Comparison of ENCODE assay signal across 8 cellular contexts in genomic region chr2:26772064-26773001, GRCh38. TPM values are rescaled to one million over a fixed set of nuclear protein-coding genes. Genes with fewer than 3 reads are reported as not detected.
A peak's percentile ranks its signal among the peaks of the same experiment; 100 is the strongest.
DNase-seq lines count a peak whose midpoint lies in the region; ATAC-seq and TF ChIP-seq lines count a peak whose summit lies in the region.

No MANE protein-coding gene starts in this region.

- H4K20me1 ChIP-seq in DND-41 (ENCODE audit: insufficient read depth, low read length) = peaks cover 63% of the 10 kb centered on the region

- peaks cover 3% of the 10 kb centered on the region; the same call in 1 of the 2 replicates for H3K4me1 ChIP-seq in DND-41 (ENCODE audit: insufficient read depth, low read length)
- peaks cover 29 to 65% of the 10 kb centered on the region in 2 donors for H3K4me1 ChIP-seq in left lung
- peaks cover 31 to 54% of the 10 kb centered on the region in 2 donors for H3K4me1 ChIP-seq in thoracic aorta (ENCODE audit: control insufficient read depth in 1 of 2, low read depth in 2 of 2)

- DNase-seq in DND-41 = no peak
- peak; percentile 97 to 99 for DNase-seq in NCI-H524 (lab: John Stamatoyannopoulos, UW)
- peak; percentile 77 to 94 for DNase-seq in cardiac fibroblast (ENCODE audit: low read depth in 2 of 2)
- DNase-seq in left lung = peak; percentile 80 to 92
- DNase-seq in thoracic aorta (ENCODE audit: low spot score) = peak; percentile 70
- DNase-seq in NCI-H146 treated with DMSO at 0.1 percent for 48 hours (lab: John Stamatoyannopoulos, UW; ENCODE audit: unreplicated experiment) = no peak
- no peak for DNase-seq in activated CD8-positive, alpha-beta memory T cell treated with anti-CD3 and anti-CD28 coated beads, Interleukin-2, amount 50 U/mL, for 4 hours

- H3K9me3 ChIP-seq in DND-41 (ENCODE audit: insufficient read depth, low read length, severe bottlenecking) = no peaks in the 10 kb centered on the region
- H3K9me3 ChIP-seq in left lung = no peaks in the 10 kb centered on the region
- no peaks in the 10 kb centered on the region for H3K9me3 ChIP-seq in thoracic aorta

- no peak overlapping the region for H3K4me2 ChIP-seq in DND-41 (ENCODE audit: insufficient read depth, low read length)

- TF ChIP-seq CTCF in DND-41 (IDR thresholded peaks at IDR 0.05; ENCODE audit: borderline replicate concordance, extremely low read depth, low read length, poor library complexity, severe bottlenecking) (no peak), cardiac fibroblast (IDR thresholded peaks at IDR 0.05; ENCODE audit: low read depth, low read length) (no peak), left lung (IDR thresholded peaks at IDR 0.05) (no peak), thoracic aorta (IDR thresholded peaks at IDR 0.05) (no peak)

- intact Hi-C loops in left lung (cut with DNase I) = no loop called here

- peaks cover 44% of the 10 kb centered on the region for H3K36me3 ChIP-seq in DND-41 (ENCODE audit: insufficient read depth, low read length)
- peaks cover 0 to 40% of the 10 kb centered on the region in 2 donors for H3K36me3 ChIP-seq in left lung
- H3K36me3 ChIP-seq in thoracic aorta = peaks cover 18% of the 10 kb centered on the region

- H3K4me3 ChIP-seq in DND-41 (ENCODE audit: low read depth in 1 of 2, low read length in 2 of 2) (no peak overlapping the region), cardiac fibroblast (replicated peaks in 1 of 2; ENCODE audit: low read depth in 2 of 2, low read length in 2 of 2) (no peak overlapping the region), left lung (no peak overlapping the region), thoracic aorta (no peak overlapping the region)

- H3K27ac ChIP-seq in DND-41 (ENCODE audit: low read length) (no peak overlapping the region), left lung (peak overlapping the region; percentile 74 to 75), thoracic aorta (peak overlapping the region; percentile 29 to 56)

- ATAC-seq in DND-41 (ENCODE audit: insufficient read depth, low read depth) (peak; percentile 63), left lung (peak; percentile 72), thoracic aorta (ENCODE audit: insufficient number of reproducible peaks, low FRiP score, low read depth) (peak; percentile 46), HG03196 (IDR thresholded peaks at IDR 0.05; ENCODE audit: unreplicated experiment) (no peak)

- H3K9ac ChIP-seq in DND-41 (ENCODE audit: low read depth, low read length) = no peak overlapping the region

- H3K27me3 ChIP-seq in DND-41 (ENCODE audit: insufficient read depth, low read length, poor library complexity) (no peaks in the 10 kb centered on the region), left lung (no peaks in the 10 kb centered on the region), thoracic aorta (replicated peaks; ENCODE audit: insufficient read depth) (no peaks in the 10 kb centered on the region)

- H2AFZ ChIP-seq in DND-41 (ENCODE audit: low read depth, low read length) = no peak overlapping the region

- peaks cover 63% of the 10 kb centered on the region for H3K79me2 ChIP-seq in DND-41 (ENCODE audit: insufficient read depth, low read length)

RNA-seq across cellular contexts. Expression of gene SLC35F6, which starts 8.2 kb away (rescaled TPM):
- 10 to 100 TPM; 45.6 to 62.1 TPM for total RNA-seq in left lung
- total RNA-seq in thoracic aorta = 10 to 100 TPM; 43.7 to 44.5 TPM

RNA-seq across cellular contexts. Expression of gene CENPA, which starts 13.5 kb away (rescaled TPM):
- total RNA-seq in left lung = 1 to 10 TPM in 1 of 2 donors, under 1 TPM in 1; 0.99 to 4.0 TPM
- not detected for total RNA-seq in thoracic aorta

Comparison
In these comparisons a context has a peak if more than half of its experiments do, and no peak if none do; other contexts are left out.
1. DNase-seq: peak in NCI-H524 (2 of 2), cardiac fibroblast (2 of 2), left lung (2 of 2) and thoracic aorta (single experiment); none in DND-41 (single experiment), NCI-H146 treated with DMSO at 0.1 percent for 48 hours (single experiment) and activated CD8-positive, alpha-beta memory T cell treated with anti-CD3 and anti-CD28 coated beads, Interleukin-2, amount 50 U/mL, for 4 hours (single experiment).